Comparison of ENCODE assay signal across 10 cellular contexts in genomic region chr18:46211816-46212215, GRCh38.
DNase-seq lines count a peak whose midpoint lies in the region; ATAC-seq and TF ChIP-seq lines count a peak whose summit lies in the region.
"Had no signal": no experiment of that assay in that cellular context is flagged by ENCODE, and none has a peak within 500 bp of the region (broad histone marks: within the 10 kb centered on the region; RNA-seq: fewer than 3 reads in every experiment).

No MANE protein-coding gene starts in this region.

- no peaks in the 10 kb centered on the region for H3K9me3 Mint-ChIP-seq in activated CD4-positive, alpha-beta memory T cell treated with anti-CD3 and anti-CD28 coated beads, Interleukin-2, amount 10 ng/mL, durations not matched to agents 7 days and 5 days

- no peaks in the 10 kb centered on the region for H3K27me3 Mint-ChIP-seq in activated CD4-positive, alpha-beta memory T cell treated with anti-CD3 and anti-CD28 coated beads, Interleukin-2, amount 10 ng/mL, durations not matched to agents 7 days and 5 days

- peaks cover 13% of the 10 kb centered on the region for H3K36me3 ChIP-seq in DOHH2 (ENCODE audit: control insufficient read depth, low read length)

- H3K4me2 ChIP-seq in DOHH2 (ENCODE audit: low read length): peak overlapping the region; percentile 2

- peak overlapping the region; percentile 63 for H3K27ac Mint-ChIP-seq in activated CD4-positive, alpha-beta memory T cell treated with anti-CD3 and anti-CD28 coated beads, Interleukin-2, amount 10 ng/mL, durations not matched to agents 7 days and 5 days

- H3K9me2 ChIP-seq in DOHH2 (replicated peaks; ENCODE audit: control insufficient read depth, low read length): no peaks in the 10 kb centered on the region

- peaks cover 25% of the 10 kb centered on the region for H3K4me1 ChIP-seq in DOHH2 (ENCODE audit: control insufficient read depth, low read length)

- H4K20me1 ChIP-seq in DOHH2 (ENCODE audit: control insufficient read depth, insufficient read depth, low read depth, low read length): peaks cover 8% of the 10 kb centered on the region; the same call in 1 of the 2 replicates

- ATAC-seq in HG02798 (IDR thresholded peaks at IDR 0.05; ENCODE audit: poor library complexity, unreplicated experiment): no peak

- DNase-seq in KBM-7: peak; percentile 23
- DNase-seq in activated CD4-positive, alpha-beta memory T cell treated with anti-CD3 and anti-CD28 coated beads, Interleukin-2, amount 10 ng/mL, durations not matched to agents 7 days and 5 days: no peak
- DNase-seq in lung microvascular endothelial cell (ENCODE audit: low read depth in 2 of 2): peak; percentile 52 to 53
- DNase-seq in NCI-H345 (lab: John Stamatoyannopoulos, UW): no peak
- no peak for DNase-seq in NCI-H510A treated with DMSO at 0.1 percent for 48 hours (lab: John Stamatoyannopoulos, UW)
- DNase-seq in AG20443 (ENCODE audit: low spot score): no peak
- DNase-seq: activated CD8-positive, alpha-beta memory T cell treated with anti-CD3 and anti-CD28 coated beads, Interleukin-2, amount 50 U/mL, for 4 hours; SHP77 had no signal

- no peaks in the 10 kb centered on the region for H3K27me3 ChIP-seq in DOHH2 (ENCODE audit: control insufficient read depth, low read length)

- no peak for TF ChIP-seq CTCF in DOHH2 (IDR thresholded peaks at IDR 0.05; ENCODE audit: low read depth, low read length, poor library complexity, severe bottlenecking)

- in situ Hi-C loops in KBM-7 (cut with MboI; ENCODE audit: low pct_unique_long_range_greater_than_20kb, low sequenced_read_pairs): no loop called here

- H3K9me3 ChIP-seq in DOHH2 (ENCODE audit: control insufficient read depth, insufficient read depth, low read length): no peaks in the 10 kb centered on the region

- POLR2A ChIA-PET in activated CD4-positive, alpha-beta memory T cell treated with anti-CD3 and anti-CD28 coated beads, Interleukin-2, amount 10 ng/mL, durations not matched to agents 7 days and 5 days (lab: Charles Lee): interaction anchor here (0.7 to 2.4 kb wide), 11 partner anchors 9 to 59 kb away, joined by 3 to 25 read pairs (median 5); a partner anchor contains a TSS

- peaks cover 89% of the 10 kb centered on the region for H3K79me2 ChIP-seq in DOHH2 (ENCODE audit: control insufficient read depth, low read length)

- peaks cover 15% of the 10 kb centered on the region for H3K36me3 Mint-ChIP-seq in activated CD4-positive, alpha-beta memory T cell treated with anti-CD3 and anti-CD28 coated beads, Interleukin-2, amount 10 ng/mL, durations not matched to agents 7 days and 5 days (ENCODE audit: low read depth)

- H3K27ac ChIP-seq in DOHH2 (ENCODE audit: low read depth, low read length): no peak overlapping the region

- H3K4me3 Mint-ChIP-seq in activated CD4-positive, alpha-beta memory T cell treated with anti-CD3 and anti-CD28 coated beads, Interleukin-2, amount 10 ng/mL, durations not matched to agents 7 days and 5 days: no peak overlapping the region

- peaks cover 7% of the 10 kb centered on the region; the same call in 1 of the 2 replicates for H3F3A ChIP-seq in DOHH2 (ENCODE audit: control insufficient read depth, insufficient read depth)

- CTCF ChIA-PET in activated CD4-positive, alpha-beta memory T cell treated with anti-CD3 and anti-CD28 coated beads, Interleukin-2, amount 10 ng/mL, durations not matched to agents 7 days and 5 days (lab: Charles Lee): interaction anchor here (1.4 to 11.1 kb wide), 8 partner anchors 10 to 446 kb away, joined by 3 to 133 read pairs (median 6); partner anchors contain the start of gene LOXHD1

- H3K4me3 ChIP-seq in DOHH2 (ENCODE audit: low read length): no peak overlapping the region

- H3K4me1 Mint-ChIP-seq in activated CD4-positive, alpha-beta memory T cell treated with anti-CD3 and anti-CD28 coated beads, Interleukin-2, amount 10 ng/mL, durations not matched to agents 7 days and 5 days: peaks cover 60% of the 10 kb centered on the region

Comparison
In these comparisons a context has a peak if more than half of its experiments do, and no peak if none do; other contexts are left out.
1. DNase-seq: peak in KBM-7 (single experiment) and lung microvascular endothelial cell (2 of 2); none in activated CD4-positive, alpha-beta memory T cell treated with anti-CD3 and anti-CD28 coated beads, Interleukin-2, amount 10 ng/mL, durations not matched to agents 7 days and 5 days (single experiment), NCI-H345 (single experiment), NCI-H510A treated with DMSO at 0.1 percent for 48 hours (single experiment) and AG20443 (single experiment).